In the genomic region with DNA sequence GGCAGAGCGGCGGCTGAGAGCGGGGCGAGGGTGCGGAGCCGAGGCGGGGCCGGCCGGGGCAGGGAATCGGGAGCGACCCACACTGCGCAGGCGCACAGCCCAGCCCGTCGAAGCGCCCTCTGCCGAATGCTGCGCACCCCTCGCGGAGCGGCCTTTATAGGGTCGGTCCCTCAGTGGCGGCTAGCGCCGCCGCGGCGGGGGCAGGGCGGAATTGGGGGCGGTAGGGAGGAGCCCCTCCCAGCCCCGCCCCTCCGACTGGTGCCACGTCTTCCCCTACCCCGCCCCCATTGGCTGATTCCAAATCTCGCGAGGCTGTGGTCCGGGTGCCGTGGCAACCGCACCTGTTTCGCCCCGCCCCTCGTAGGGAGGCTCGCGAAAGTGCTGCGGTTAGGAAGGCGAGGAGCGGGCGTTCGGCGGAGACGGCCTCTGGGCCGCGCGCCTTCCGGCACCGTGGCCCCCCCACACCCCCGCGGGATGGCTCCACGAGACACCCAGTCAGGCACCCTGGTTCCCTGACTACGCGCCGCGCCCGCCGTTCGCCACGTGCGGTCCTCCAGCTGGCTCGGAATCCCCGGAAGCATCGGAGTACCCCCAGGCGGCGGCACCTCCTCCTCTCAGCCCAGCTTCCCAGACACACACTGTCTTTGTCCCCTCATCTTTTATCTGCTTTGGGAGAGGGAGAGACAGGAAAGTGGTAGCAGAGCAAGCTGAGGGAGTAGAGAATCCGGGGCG, we compare ENCODE assay signal across 8 cellular contexts. TPM values are rescaled to one million over a fixed set of nuclear protein-coding genes. Genes with fewer than 3 reads are reported as not detected.
DNase-seq lines count a peak whose midpoint lies in the region; ATAC-seq, FAIRE-seq and TF ChIP-seq lines count a peak whose summit lies in the region.

Gene EHD1, minus strand, starts transcription at position 128 of the 732 bp plus-strand sequence. CDS start 157 bp downstream, outside the sequence.

- WGBS in H1 (ENCODE audit: extremely low coverage in 1 of 2, insufficient coverage in 1 of 2, insufficient read length in 1 of 2, insufficient replicate concordance in 2 of 2, low coverage in 1 of 2, low lambda C conversion rate in 2 of 2, missing lambda C conversion rate in 1 of 2), 2 experiments = 3% methylated on average over 39 of the region's 75 CpGs; no CpG with 5 or more reads in 1 of the 2 experiments
- no CpG with 5 or more reads among the region's 75 CpGs for WGBS in mesendoderm (ENCODE audit: extremely low coverage, insufficient coverage, low lambda C conversion rate)

- peak within 1 kb of the TSS; percentile 60 for H2BK12ac ChIP-seq in H1 (ENCODE audit: low read depth, low read length)

- H3K27me3 ChIP-seq in Caco-2 (replicated peaks; ENCODE audit: control insufficient read depth, insufficient read depth, low read length) (no peaks in the 10 kb centered on the region), H1 (replicated peaks in 1 of 4; ENCODE audit: control insufficient read depth in 3 of 4, extremely low read depth in 1 of 4, insufficient read depth in 3 of 4, low read length in 3 of 4) (peaks cover 0 to 6% (median 2%) of the 10 kb centered on the region in 4 experiments; a peak in 3 of 7 replicates), mesendoderm (ENCODE audit: insufficient read depth, low read length, poor library complexity) (no peaks in the 10 kb centered on the region)

- H3K9ac ChIP-seq in H1 (replicated peaks in 1 of 4; ENCODE audit: extremely low read depth in 1 of 4, low read depth in 3 of 4, low read length in 3 of 4) (peak within 1 kb of the TSS; percentile 84 to 86 (median 86)), mesendoderm (ENCODE audit: low read length) (peak within 1 kb of the TSS; percentile 96)

- H3K4me1 ChIP-seq in Caco-2 (peaks cover 26% of the 10 kb centered on the region), H1 (replicated peaks in 1 of 4; ENCODE audit: control insufficient read depth in 3 of 4, insufficient read depth in 4 of 4, low read length in 3 of 4) (peaks cover 0 to 22% (median 11%) of the 10 kb centered on the region in 4 experiments; a peak in 6 of 7 replicates), mesendoderm (ENCODE audit: control insufficient read depth, low read depth, low read length) (peaks cover 10% of the 10 kb centered on the region)

- TF ChIP-seq CTCF in Caco-2 (IDR thresholded peaks at IDR 0.05; ENCODE audit: insufficient read depth in 1 of 2, low read depth in 1 of 2, low read length in 1 of 2, severe bottlenecking in 1 of 2, unreplicated experiment in 1 of 2) (peak in 1 of 2 experiments; percentile 75), H1 (IDR thresholded peaks at IDR 0.05; ENCODE audit: control extremely low read depth in 1 of 3, insufficient read depth in 1 of 3, low read depth in 1 of 3, low read length in 3 of 3) (peak; percentile 66 to 76 (median 71))

- no peaks in the 10 kb centered on the region for H3K27me3 Mint-ChIP-seq in Caco-2 (ENCODE audit: insufficient read depth, unreplicated experiment)

- H3K27ac Mint-ChIP-seq in Caco-2 (ENCODE audit: unreplicated experiment) = peak within 1 kb of the TSS; percentile 82

- H3K56ac ChIP-seq in H1 (replicated peaks; ENCODE audit: insufficient read length, low read depth, low read length) = peak within 1 kb of the TSS; percentile 73
- H3K56ac ChIP-seq in mesendoderm (ENCODE audit: low read length) = peak within 1 kb of the TSS; percentile 99

- H4K8ac ChIP-seq in H1 (ENCODE audit: extremely low read depth, insufficient read depth, low read length) (peak within 1 kb of the TSS; percentile 90), mesendoderm (ENCODE audit: low read depth, low read length) (no peak within 1 kb of the TSS)

- H3K36me3 ChIP-seq in Caco-2 (ENCODE audit: control insufficient read depth, insufficient read depth, low read length) (0 out of 2 replicates have a peak, but pooled peaks cover 3% of the 10 kb centered on the region), H1 (ENCODE audit: control insufficient read depth in 2 of 4, insufficient read depth in 4 of 4, low read length in 3 of 4) (no peaks in the 10 kb centered on the region), mesendoderm (ENCODE audit: control insufficient read depth, insufficient read depth, low read length) (no peaks in the 10 kb centered on the region)

- peak; percentile 42 for ATAC-seq in GM21367 (IDR thresholded peaks at IDR 0.05; ENCODE audit: unreplicated experiment)

- no TSS peak for BruUV-seq in Caco-2 (replicated peaks; lab: Mats Ljungman, UMichigan)

- 0 out of 4 replicates have a peak, but pooled peaks of 1 of the 2 experiments have one; percentile 24 for TF ChIP-seq RAD21 in H1 (IDR thresholded peaks at IDR 0.05 in 1 of 2, conservative IDR thresholded peaks at IDR 0.05 in 1 of 2; ENCODE audit: low read depth in 2 of 2, low read length in 2 of 2)

- H3K4me2 ChIP-seq in H1 (ENCODE audit: insufficient read depth in 1 of 2, low read depth in 2 of 2, low read length in 2 of 2) (peak within 1 kb of the TSS; percentile 79 to 99), mesendoderm (ENCODE audit: low read length) (peak within 1 kb of the TSS; percentile 98)

- H2BK5ac ChIP-seq in H1 (ENCODE audit: low read depth, low read length) (peak within 1 kb of the TSS; percentile 83), mesendoderm (ENCODE audit: low read length) (no peak within 1 kb of the TSS)

- FAIRE-seq in HTR-8/SVneo (lab: Jason Lieb, UNC) (peak; percentile 57), H1 (lab: Jason Lieb, UNC) (no peak)

- no peak within 1 kb of the TSS for H2AK5ac ChIP-seq in H1 (ENCODE audit: low read depth, low read length)
- H2AK5ac ChIP-seq in mesendoderm (ENCODE audit: low read length) = peak within 1 kb of the TSS; percentile 14

- H3K9me3 ChIP-seq in Caco-2 (no peaks in the 10 kb centered on the region), H1 (ENCODE audit: insufficient read depth in 2 of 2, low read depth in 1 of 2, low read length in 1 of 2) (no peaks in the 10 kb centered on the region)

- H3K4ac ChIP-seq in H1 (replicated peaks; ENCODE audit: insufficient read length, low read depth, low read length) = peak within 1 kb of the TSS; percentile 73
- H3K4ac ChIP-seq in mesendoderm (ENCODE audit: low read depth, low read length) = no peak within 1 kb of the TSS

- no peaks in the 10 kb centered on the region for H3K9me3 Mint-ChIP-seq in Caco-2 (ENCODE audit: unreplicated experiment)

- H2BK15ac ChIP-seq in H1 (ENCODE audit: low read length) (peak within 1 kb of the TSS; percentile 61; the same call in 1 of the 2 replicates), mesendoderm (replicated peaks; ENCODE audit: low read depth) (no peak within 1 kb of the TSS)

- no peak within 1 kb of the TSS for H2BK120ac ChIP-seq in H1 (replicated peaks; ENCODE audit: low read depth, low read length)
- no peak within 1 kb of the TSS for H2BK120ac ChIP-seq in mesendoderm (ENCODE audit: low read depth, low read length)

- H2BK20ac ChIP-seq in H1 (ENCODE audit: low read length) = no peak within 1 kb of the TSS

- H3K4me3 ChIP-seq in Caco-2 (ENCODE audit: low read depth, low read length) = peak within 1 kb of the TSS; percentile 93
- peak within 1 kb of the TSS; percentile 60 to 97 (median 94) for H3K4me3 ChIP-seq in H1 (ENCODE audit: extremely low read depth in 1 of 4, insufficient read depth in 2 of 4, low read depth in 3 of 4, low read length in 4 of 4)
- peak within 1 kb of the TSS; percentile 97 for H3K4me3 ChIP-seq in mesendoderm (ENCODE audit: low read length)

- H4K20me1 ChIP-seq in H1 (replicated peaks in 1 of 2; ENCODE audit: control insufficient read depth in 1 of 2, insufficient read depth in 2 of 2, low read length in 2 of 2) = no peaks in the 10 kb centered on the region

- TF ChIP-seq EP300 in H1 (IDR thresholded peaks at IDR 0.05; ENCODE audit: borderline replicate concordance in 1 of 2, low read depth in 2 of 2, low read length in 2 of 2) = no peak

- peaks cover 16% of the 10 kb centered on the region for H3K23me2 ChIP-seq in H1 (ENCODE audit: low read depth, low read length)

- H3K36me3 Mint-ChIP-seq in Caco-2 (ENCODE audit: insufficient read depth, unreplicated experiment) = peaks cover 60% of the 10 kb centered on the region

- H3K18ac ChIP-seq in H1 (ENCODE audit: extremely low read depth, low read length) (peak within 1 kb of the TSS; percentile 42), mesendoderm (ENCODE audit: low read length) (no peak within 1 kb of the TSS)

- H3K27ac ChIP-seq in H1 (ENCODE audit: low read depth, low read length) (peak within 1 kb of the TSS; percentile 71), mesendoderm (ENCODE audit: low read depth, low read length) (no peak within 1 kb of the TSS)

- H4K5ac ChIP-seq in H1 (ENCODE audit: insufficient read length, low read depth, low read length) (peak within 1 kb of the TSS; percentile 40), mesendoderm (ENCODE audit: low read length) (no peak within 1 kb of the TSS)

- peak in 1 of 2 experiments; percentile 92; a peak in 2 of 3 replicates for TF ChIP-seq POLR2A in H1 (IDR thresholded peaks at IDR 0.05; ENCODE audit: control extremely low read depth in 1 of 2, low read depth in 2 of 2, low read length in 2 of 2)

- peak within 1 kb of the TSS; percentile 91; the same call in 1 of the 2 replicates for H2AFZ ChIP-seq in H1 (ENCODE audit: low read length)

- intact Hi-C loops in Caco-2 (cut with micrococcal nuclease; ENCODE audit: unreplicated experiment) = loop anchor here (1.0 to 2.0 kb wide), 3 partner anchors 11 to 31 kb away; no protein-coding TSS in a partner anchor

- H3K23ac ChIP-seq in H1 (ENCODE audit: insufficient read length) (no peak within 1 kb of the TSS), mesendoderm (ENCODE audit: low read length) (peak within 1 kb of the TSS; percentile 99)

- no peaks in the 10 kb centered on the region for H3K79me1 ChIP-seq in H1 (ENCODE audit: low read depth, low read length)
- H3K79me1 ChIP-seq in mesendoderm (ENCODE audit: low read length) = peaks cover 15% of the 10 kb centered on the region

- POLR2A ChIA-PET in Caco-2 (lab: Charles Lee) (interaction anchor here (0.6 to 3.5 kb wide), 4 partner anchors 10 to 473 kb away, joined by 3 to 21 read pairs (median 5); no protein-coding TSS in a partner anchor), H1 (lab: Charles Lee; ENCODE audit: partially characterized antibody) (interaction anchor here (0.6 to 24.6 kb wide), 19 partner anchors 9 to 661 kb away, joined by 3 to 408 read pairs (median 4); partner anchors contain the start of genes MEN1 and PPP2R5B)

- peak within 1 kb of the TSS; percentile 55 for H3K14ac ChIP-seq in H1 (ENCODE audit: insufficient read length)

- peaks cover 7% of the 10 kb centered on the region for H3K4me1 Mint-ChIP-seq in Caco-2 (ENCODE audit: low read depth, unreplicated experiment)

- CTCF ChIA-PET in Caco-2 (lab: Charles Lee) (interaction anchor here (0.6 to 3.2 kb wide), 5 partner anchors 10 to 177 kb away, joined by 3 to 17 read pairs (median 11); no protein-coding TSS in a partner anchor), H1 (lab: Charles Lee; ENCODE audit: partially characterized antibody) (interaction anchor here (0.7 to 32.2 kb wide), 10 partner anchors 13 to 190 kb away, joined by 3 to 1058 read pairs (median 4); partner anchors contain the start of genes ARL2, BATF2 and CDC42BPG)

- peak within 1 kb of the TSS; percentile 85 for H3K4me3 Mint-ChIP-seq in Caco-2 (ENCODE audit: unreplicated experiment)

- H3K79me2 ChIP-seq in H1 (ENCODE audit: control insufficient read depth in 1 of 2, insufficient read depth in 2 of 2, low read length in 2 of 2) (no peaks in the 10 kb centered on the region), mesendoderm (ENCODE audit: control insufficient read depth, insufficient read depth, low read length) (no peaks in the 10 kb centered on the region)

- H4K91ac ChIP-seq in H1 (replicated peaks; ENCODE audit: insufficient read length, low read length) = peak within 1 kb of the TSS; percentile 77

- DNase-seq in Caco-2 (peak; percentile 99), HTR-8/SVneo (ENCODE audit: insufficient read length, low spot score) (peak; percentile 94), NOMO-1 treated with DMSO at 0.1 percent for 48 hours (lab: John Stamatoyannopoulos, UW; ENCODE audit: unreplicated experiment) (peak; percentile 96), H1 (ENCODE audit: low read depth in 1 of 2, low spot score in 2 of 2) (peak; percentile 94 to 99), mesendoderm (peak; percentile 98)
- peak; percentile 99 for DNase-seq in activated CD8-positive, alpha-beta memory T cell treated with anti-CD3 and anti-CD28 coated beads for 48 hours (ENCODE audit: low read depth in 2 of 3, low spot score in 2 of 3)
- peak; percentile 99 for DNase-seq in stimulated activated CD8-positive, alpha-beta memory T cell treated with anti-CD3 and anti-CD28 coated beads, Interleukin-15, amount 100 ng/mL, for 1 hour (ENCODE audit: low read depth)

RNA-seq across cellular contexts. Expression of gene EHD1, which starts in this region (rescaled TPM):
- 123 and 129 TPM in 2 replicates for total RNA-seq in Caco-2 (2022)
- total RNA-seq in H1 (2021; fragmentation: NEBNext Ultra II Directional; extraction: Animal tissue kit (Norgen Biotek cat#: 25700)) = 36.9 and 42.9 TPM in 2 replicates
- polyA plus RNA-seq in H1 (2011; rRNA removed) = 31.5 and 54.0 TPM in 2 replicates
- polyA plus RNA-seq in H1 (2011; cell fraction: cytosol; rRNA removed) = 33.1 TPM
- polyA plus RNA-seq in H1 (2011; cell fraction: nucleus; rRNA removed) = 38.0 TPM
- polyA plus RNA-seq in H1 (2012, experiment 1 of 2) = 22.9 to 33.8 TPM (median 30.9 TPM) in 4 replicates
- 28.9 TPM for polyA plus RNA-seq in H1 (2012, experiment 2 of 2)
- 19.7 TPM for polyA plus RNA-seq in H1 (2013, experiment 1 of 2)
- 17.7 TPM for polyA plus RNA-seq in H1 (2013, experiment 2 of 2)
- polyA minus RNA-seq in H1 (2011; rRNA and poly(A)+ RNA removed) = 24.7 and 48.1 TPM in 2 replicates
- 28.1 TPM for polyA minus RNA-seq in H1 (2011; cell fraction: cytosol; rRNA and poly(A)+ RNA removed)
- polyA minus RNA-seq in H1 (2011; cell fraction: nucleus; rRNA and poly(A)+ RNA removed) = 22.0 TPM
- 21.1 TPM for polyA plus RNA-seq in mesendoderm (2013, experiment 1 of 2)
- 21.9 TPM for polyA plus RNA-seq in mesendoderm (2013, experiment 2 of 2)
